Comparison of ENCODE assay signal across 7 cellular contexts in genomic region chr2:113562662-113563061, GRCh38.
DNase-seq lines count a peak whose midpoint lies in the region; ATAC-seq and TF ChIP-seq lines count a peak whose summit lies in the region.
"Not testable (repeated sequence)": the region's sequence is repeated elsewhere in the genome, so short reads cannot be mapped to it uniquely, and the experiment has no call there.

No MANE protein-coding gene starts in this region.

- not testable (repeated sequence) for H3K27ac ChIP-seq in GM23338 (ENCODE audit: low read depth)

- not testable (repeated sequence) for H3K4me2 ChIP-seq in GM23338

- H3K4me1 ChIP-seq in GM23338 (ENCODE audit: insufficient read depth), result not testable (repeated sequence)

- not testable (repeated sequence) for H3K36me3 ChIP-seq in GM23338 (ENCODE audit: insufficient read depth)

- not testable (repeated sequence) for H3K4me3 ChIP-seq in GM23338

- H3K27me3 ChIP-seq in GM23338 (ENCODE audit: insufficient read depth), result not testable (repeated sequence)

- ATAC-seq in GM18520 (IDR thresholded peaks at IDR 0.05; ENCODE audit: unreplicated experiment) (peak; percentile 68), GM19324 (IDR thresholded peaks at IDR 0.05; ENCODE audit: low FRiP score, unreplicated experiment) (peak; percentile 67), GM21381 (IDR thresholded peaks at IDR 0.05; ENCODE audit: unreplicated experiment) (peak; percentile 77), GM23338 (peak; percentile 22; the same call in 2 of the 3 replicates), HG02938 (IDR thresholded peaks at IDR 0.05; ENCODE audit: unreplicated experiment) (peak; percentile 90), HG03135 (IDR thresholded peaks at IDR 0.05; ENCODE audit: unreplicated experiment) (peak; percentile 85), HG03469 (IDR thresholded peaks at IDR 0.05; ENCODE audit: unreplicated experiment) (peak; percentile 61)

- not testable (repeated sequence) for H3K9me3 Mint-ChIP-seq in GM23338

- not testable (repeated sequence) for H3K4me1 Mint-ChIP-seq in GM23338

- H3K36me3 Mint-ChIP-seq in GM23338 (ENCODE audit: low read depth), result not testable (repeated sequence)

- H2AFZ ChIP-seq in GM23338, result not testable (repeated sequence)

- H3K27ac Mint-ChIP-seq in GM23338, result not testable (repeated sequence)

- not testable (repeated sequence) for DNase-seq in GM23338 (ENCODE audit: low spot score)

- not testable (repeated sequence) for TF ChIP-seq CTCF in GM23338 (conservative IDR thresholded peaks at IDR 0.05; ENCODE audit: low read depth in 2 of 2)

- not testable (repeated sequence) for H3K79me2 ChIP-seq in GM23338 (replicated peaks; ENCODE audit: insufficient read depth)

- H3F3A ChIP-seq in GM23338 (replicated peaks; ENCODE audit: low read depth), result not testable (repeated sequence)

- not testable (repeated sequence) for H3K27me3 Mint-ChIP-seq in GM23338 (ENCODE audit: insufficient read depth, low read depth, poor library complexity)

- not testable (repeated sequence) for H4K20me1 ChIP-seq in GM23338 (replicated peaks; ENCODE audit: insufficient read depth)

- not testable (repeated sequence) for H3K4me3 Mint-ChIP-seq in GM23338

- not testable (repeated sequence) for H3K9me2 ChIP-seq in GM23338 (ENCODE audit: insufficient read depth)

Comparison
In these comparisons a context has a peak if more than half of its experiments do, and no peak if none do; other contexts are left out.
1. ATAC-seq: peak in every context shown above with its lines; median percentile 90 in HG02938; 85 in HG03135; 77 in GM21381; 68 in GM18520; 67 in GM19324; 61 in HG03469; 22 in GM23338.